ENCODE assay signal across 19 cellular contexts in genomic region chr1:2321258-2321657, GRCh38.
A peak's percentile ranks its signal among the peaks of the same experiment; 100 is the strongest.
DNase-seq lines count a peak whose midpoint lies in the region; ATAC-seq, FAIRE-seq and TF ChIP-seq lines count a peak whose summit lies in the region.
"Had no signal": no experiment of that assay in that cellular context is flagged by ENCODE, and none has a peak within 500 bp of the region (broad histone marks: within the 10 kb centered on the region; RNA-seq: fewer than 3 reads in every experiment).

No MANE protein-coding gene starts in this region.

- H4K20me1 ChIP-seq in BLaER1 = peaks cover 29% of the 10 kb centered on the region; the same call in 1 of the 2 replicates
- no peaks in the 10 kb centered on the region for H4K20me1 ChIP-seq in astrocyte (ENCODE audit: insufficient read depth, low read length)
- H4K20me1 ChIP-seq in Karpas-422 (ENCODE audit: insufficient read depth, low read depth, low read length) = no peaks in the 10 kb centered on the region

- intact Hi-C loops in lower lobe of right lung (cut with DNase I) (no loop called here), natural killer cell (cut with micrococcal nuclease) (no loop called here)

- no peak overlapping the region for H2AFZ ChIP-seq in astrocyte (ENCODE audit: low read depth, low read length)
- H2AFZ ChIP-seq in Karpas-422 (ENCODE audit: low read length) = no peak overlapping the region

- H3K4me1 Mint-ChIP-seq in astrocyte (ENCODE audit: low read depth, unreplicated experiment) (peaks cover 7% of the 10 kb centered on the region), natural killer cell (peaks cover 0 to 6% of the 10 kb centered on the region in 2 donors)

- H3K4me3 Mint-ChIP-seq in astrocyte (ENCODE audit: unreplicated experiment) (no peak overlapping the region), natural killer cell (no peak overlapping the region)

- H3K79me2 ChIP-seq in astrocyte (ENCODE audit: insufficient read depth, low read length) (no peaks in the 10 kb centered on the region), Karpas-422 (ENCODE audit: low read length) (no peaks in the 10 kb centered on the region)

- no peaks in the 10 kb centered on the region for H3K36me3 Mint-ChIP-seq in astrocyte (ENCODE audit: low read depth, unreplicated experiment)
- no peaks in the 10 kb centered on the region for H3K36me3 Mint-ChIP-seq in natural killer cell

- H3K4me3 ChIP-seq in BLaER1 = no peak overlapping the region
- no peak overlapping the region for H3K4me3 ChIP-seq in astrocyte (ENCODE audit: insufficient read depth, low read depth, low read length)
- no peak overlapping the region for H3K4me3 ChIP-seq in lower lobe of right lung
- peak overlapping the region in 1 of 3 donors; percentile 22 for H3K4me3 ChIP-seq in skeletal muscle tissue (ENCODE audit: low read length in 3 of 3)
- no peak overlapping the region for H3K4me3 ChIP-seq in Karpas-422 (ENCODE audit: low read length)
- H3K4me3 ChIP-seq: GM12878, right lobe of liver had no signal

- ATAC-seq in lower lobe of right lung (no peak), natural killer cell (no peak)
- ATAC-seq: activated CD4-positive, CD25-positive, alpha-beta regulatory T cell treated with anti-CD3 and anti-CD28 coated beads, Interleukin-2, amount 50 U/mL, for 24 hours; GM12878 had no signal

- H3K9me2 ChIP-seq in Karpas-422 (replicated peaks; ENCODE audit: insufficient read depth, low read length) = no peaks in the 10 kb centered on the region

- H3K27ac ChIP-seq in BLaER1 (no peak overlapping the region), astrocyte (ENCODE audit: low read depth, low read length) (no peak overlapping the region), lower lobe of right lung (peak overlapping the region; percentile 87), skeletal muscle tissue (ENCODE audit: low read depth, low read length) (peak overlapping the region; percentile 76), Karpas-422 (ENCODE audit: low read length) (no peak overlapping the region)

- no peak overlapping the region for H3K9ac ChIP-seq in BLaER1
- peak overlapping the region; percentile 82 for H3K9ac ChIP-seq in astrocyte (ENCODE audit: low read length)
- peak overlapping the region in 2 of 3 donors; percentile 50 to 70 for H3K9ac ChIP-seq in skeletal muscle tissue (ENCODE audit: low read depth in 1 of 3, low read length in 3 of 3)
- H3K9ac ChIP-seq in Karpas-422 (ENCODE audit: low read length) = no peak overlapping the region

- no peak for FAIRE-seq in astrocyte (lab: Jason Lieb, UNC)
- FAIRE-seq: GM12878, keratinocyte had no signal

- DNase-seq in astrocyte (ENCODE audit: low read depth) (no peak), lower lobe of right lung (no peak), Karpas-422 (no peak), HuH-7 (ENCODE audit: low spot score) (no peak), COLO668 (lab: John Stamatoyannopoulos, UW; ENCODE audit: unreplicated experiment) (no peak), natural killer cell (no peak)
- DNase-seq: ACHN; activated naive CD4-positive, alpha-beta T cell treated with anti-CD3 and anti-CD28 coated beads, Interleukin-2, amount 50 U/mL, for 16 hours; glutamatergic neuron; H7; NCI-H1048; right lobe of liver; stimulated activated naive CD4-positive, alpha-beta T cell treated with Interleukin-2 at 50 U/mL for 16 hours; T-helper 2 cell had no signal

- TF ChIP-seq CTCF in astrocyte (IDR thresholded peaks at IDR 0.05; ENCODE audit: insufficient read depth, low read depth, low read length) (no peak), lower lobe of right lung (IDR thresholded peaks at IDR 0.05) (no peak), natural killer cell (IDR thresholded peaks at IDR 0.05) (no peak)

- H3K27ac Mint-ChIP-seq in astrocyte (ENCODE audit: unreplicated experiment) (no peak overlapping the region), natural killer cell (no peak overlapping the region)

- peaks cover 50% of the 10 kb centered on the region for H3K4me1 ChIP-seq in BLaER1
- H3K4me1 ChIP-seq in astrocyte (ENCODE audit: insufficient read depth, low read length) = peaks cover 23% of the 10 kb centered on the region
- H3K4me1 ChIP-seq in lower lobe of right lung = peaks cover 37% of the 10 kb centered on the region
- H3K4me1 ChIP-seq in skeletal muscle tissue (ENCODE audit: control insufficient read depth in 3 of 3, insufficient read depth in 3 of 3, low read length in 3 of 3) = peaks cover 38 to 53% (median 45%) of the 10 kb centered on the region in 3 donors
- H3K4me1 ChIP-seq in Karpas-422 (ENCODE audit: low read length) = no peaks in the 10 kb centered on the region
- H3K4me1 ChIP-seq: right lobe of liver had no signal

- H3K9me3 ChIP-seq in BLaER1 = peaks cover 23% of the 10 kb centered on the region
- no peaks in the 10 kb centered on the region for H3K9me3 ChIP-seq in astrocyte (ENCODE audit: insufficient read depth, low read depth, low read length)
- no peaks in the 10 kb centered on the region for H3K9me3 ChIP-seq in lower lobe of right lung
- H3K9me3 ChIP-seq in skeletal muscle tissue (ENCODE audit: control insufficient read depth in 3 of 3, low read length in 3 of 3) = no peaks in the 10 kb centered on the region
- no peaks in the 10 kb centered on the region for H3K9me3 ChIP-seq in Karpas-422 (ENCODE audit: low read length)
- H3K9me3 ChIP-seq: right lobe of liver had no signal

- H3K9me3 Mint-ChIP-seq in astrocyte (ENCODE audit: unreplicated experiment) = peaks cover 3% of the 10 kb centered on the region
- H3K9me3 Mint-ChIP-seq in natural killer cell = no peaks in the 10 kb centered on the region

- H3K27me3 Mint-ChIP-seq in astrocyte (ENCODE audit: low read depth, unreplicated experiment) (peaks cover 10% of the 10 kb centered on the region), natural killer cell (ENCODE audit: low read depth in 2 of 2) (peaks cover 0 to 4% of the 10 kb centered on the region in 2 donors)

- peak overlapping the region; percentile 81 for H3K4me2 ChIP-seq in BLaER1
- peak overlapping the region; percentile 74 for H3K4me2 ChIP-seq in astrocyte (ENCODE audit: low read length)
- H3K4me2 ChIP-seq in Karpas-422 (ENCODE audit: low read depth, low read length, poor library complexity, severe bottlenecking) = no peak overlapping the region

- peaks cover 48% of the 10 kb centered on the region for H3K27me3 ChIP-seq in BLaER1
- no peaks in the 10 kb centered on the region for H3K27me3 ChIP-seq in astrocyte (ENCODE audit: insufficient read depth, low read length)
- H3K27me3 ChIP-seq in lower lobe of right lung (ENCODE audit: low read depth) = no peaks in the 10 kb centered on the region
- H3K27me3 ChIP-seq in skeletal muscle tissue (ENCODE audit: control insufficient read depth in 3 of 3, insufficient read depth in 3 of 3, low read length in 3 of 3) = peaks cover 4 to 35% (median 27%) of the 10 kb centered on the region in 3 donors
- no peaks in the 10 kb centered on the region for H3K27me3 ChIP-seq in Karpas-422 (ENCODE audit: low read length)
- H3K27me3 ChIP-seq: right lobe of liver had no signal

- no peaks in the 10 kb centered on the region for H3K36me3 ChIP-seq in BLaER1
- H3K36me3 ChIP-seq in astrocyte (ENCODE audit: insufficient read depth, low read length) = no peaks in the 10 kb centered on the region
- no peaks in the 10 kb centered on the region for H3K36me3 ChIP-seq in lower lobe of right lung
- H3K36me3 ChIP-seq in skeletal muscle tissue (ENCODE audit: control insufficient read depth in 3 of 3, insufficient read depth in 3 of 3, low read length in 3 of 3) = no peaks in the 10 kb centered on the region
- no peaks in the 10 kb centered on the region for H3K36me3 ChIP-seq in Karpas-422 (ENCODE audit: insufficient read depth, low read length)
- H3K36me3 ChIP-seq: right lobe of liver had no signal

Comparison
In these comparisons a context has a peak if more than half of its experiments do, and no peak if none do; other contexts are left out.
1. H3K27ac ChIP-seq: peak in lower lobe of right lung (single experiment) and skeletal muscle tissue (single experiment); none in BLaER1 (single experiment), astrocyte (single experiment) and Karpas-422 (single experiment).
2. H3K9ac ChIP-seq: peak in astrocyte (single experiment) and skeletal muscle tissue (2 of 3); none in BLaER1 (single experiment) and Karpas-422 (single experiment).